Comparison of ENCODE assay signal across 1 cellular context in the genomic region with DNA sequence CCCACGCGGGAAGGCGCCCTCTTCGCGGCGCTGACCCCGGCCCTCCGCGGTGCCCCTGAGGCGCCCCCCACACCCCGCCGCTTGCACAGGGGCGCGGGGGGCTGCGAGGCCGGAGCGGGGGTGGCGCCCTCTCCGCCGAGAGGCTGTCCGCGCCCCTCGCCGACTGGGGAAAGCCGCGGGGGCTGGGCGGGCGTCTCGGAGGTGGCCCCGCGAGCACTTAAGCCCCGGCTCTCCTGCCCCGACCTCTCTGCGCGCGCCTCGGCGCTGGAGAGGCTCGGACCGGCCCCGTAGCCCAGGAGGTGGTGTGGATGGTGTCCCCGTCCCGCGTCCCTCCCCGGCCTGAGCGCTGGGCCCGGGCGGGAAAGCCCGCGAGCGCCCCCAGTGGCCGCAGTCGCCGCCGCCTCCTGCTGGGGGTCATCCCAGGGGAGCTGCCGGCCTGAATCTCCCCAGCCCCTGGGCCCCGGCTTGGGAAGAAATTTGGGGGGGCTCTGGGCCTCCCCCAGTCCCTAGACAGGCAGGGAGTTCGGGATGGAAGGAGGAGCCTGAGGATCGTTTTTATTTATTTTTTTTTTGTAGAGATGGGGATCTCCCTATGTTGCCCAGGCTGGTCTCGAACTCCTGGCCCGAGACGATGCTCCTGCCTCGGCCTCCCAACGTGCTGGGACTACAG.
TF ChIP-seq lines count a peak whose summit lies in the region.

No MANE protein-coding gene starts in this region.

TF ChIP-seq in K562, 482 proteins besides CTCF, POLR2A, EP300 and RAD21 (continued from another document and continues in another):
- TF ChIP-seq ILF3 (IDR thresholded peaks at IDR 0.05; ENCODE audit: borderline replicate concordance), result no peak
- TF ChIP-seq ZNF175 (CRISPR knock-in tag; IDR thresholded peaks at IDR 0.05; ENCODE audit: low read depth), result no peak
- no peak for TF ChIP-seq TFAM (CRISPR knock-in tag; conservative IDR thresholded peaks at IDR 0.05)
- TF ChIP-seq, protein P1, sequence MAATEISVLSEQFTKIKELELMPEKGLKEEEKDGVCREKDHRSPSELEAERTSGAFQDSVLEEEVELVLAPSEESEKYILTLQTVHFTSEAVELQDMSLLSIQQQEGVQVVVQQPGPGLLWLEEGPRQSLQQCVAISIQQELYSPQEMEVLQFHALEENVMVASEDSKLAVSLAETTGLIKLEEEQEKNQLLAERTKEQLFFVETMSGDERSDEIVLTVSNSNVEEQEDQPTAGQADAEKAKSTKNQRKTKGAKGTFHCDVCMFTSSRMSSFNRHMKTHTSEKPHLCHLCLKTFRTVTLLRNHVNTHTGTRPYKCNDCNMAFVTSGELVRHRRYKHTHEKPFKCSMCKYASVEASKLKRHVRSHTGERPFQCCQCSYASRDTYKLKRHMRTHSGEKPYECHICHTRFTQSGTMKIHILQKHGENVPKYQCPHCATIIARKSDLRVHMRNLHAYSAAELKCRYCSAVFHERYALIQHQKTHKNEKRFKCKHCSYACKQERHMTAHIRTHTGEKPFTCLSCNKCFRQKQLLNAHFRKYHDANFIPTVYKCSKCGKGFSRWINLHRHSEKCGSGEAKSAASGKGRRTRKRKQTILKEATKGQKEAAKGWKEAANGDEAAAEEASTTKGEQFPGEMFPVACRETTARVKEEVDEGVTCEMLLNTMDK (IDR thresholded peaks at IDR 0.05; ENCODE audit: borderline replicate concordance, insufficient read depth, low read depth, low read length, poor library complexity, severe bottlenecking), result peak; percentile 68
- TF ChIP-seq, protein P2, sequence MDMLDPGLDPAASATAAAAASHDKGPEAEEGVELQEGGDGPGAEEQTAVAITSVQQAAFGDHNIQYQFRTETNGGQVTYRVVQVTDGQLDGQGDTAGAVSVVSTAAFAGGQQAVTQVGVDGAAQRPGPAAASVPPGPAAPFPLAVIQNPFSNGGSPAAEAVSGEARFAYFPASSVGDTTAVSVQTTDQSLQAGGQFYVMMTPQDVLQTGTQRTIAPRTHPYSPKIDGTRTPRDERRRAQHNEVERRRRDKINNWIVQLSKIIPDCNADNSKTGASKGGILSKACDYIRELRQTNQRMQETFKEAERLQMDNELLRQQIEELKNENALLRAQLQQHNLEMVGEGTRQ (CRISPR knock-in tag; IDR thresholded peaks at IDR 0.05), result no peak
- TF ChIP-seq RBM39 (optimal IDR thresholded peaks at IDR 0.05; ENCODE audit: low read depth, low read length), result no peak
- TF ChIP-seq C11orf30 (IDR thresholded peaks at IDR 0.05; ENCODE audit: low read depth), result no peak
- TF ChIP-seq, protein P3, sequence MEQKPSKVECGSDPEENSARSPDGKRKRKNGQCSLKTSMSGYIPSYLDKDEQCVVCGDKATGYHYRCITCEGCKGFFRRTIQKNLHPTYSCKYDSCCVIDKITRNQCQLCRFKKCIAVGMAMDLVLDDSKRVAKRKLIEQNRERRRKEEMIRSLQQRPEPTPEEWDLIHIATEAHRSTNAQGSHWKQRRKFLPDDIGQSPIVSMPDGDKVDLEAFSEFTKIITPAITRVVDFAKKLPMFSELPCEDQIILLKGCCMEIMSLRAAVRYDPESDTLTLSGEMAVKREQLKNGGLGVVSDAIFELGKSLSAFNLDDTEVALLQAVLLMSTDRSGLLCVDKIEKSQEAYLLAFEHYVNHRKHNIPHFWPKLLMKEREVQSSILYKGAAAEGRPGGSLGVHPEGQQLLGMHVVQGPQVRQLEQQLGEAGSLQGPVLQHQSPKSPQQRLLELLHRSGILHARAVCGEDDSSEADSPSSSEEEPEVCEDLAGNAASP (IDR thresholded peaks at IDR 0.05), result no peak
- TF ChIP-seq ZNF253 (CRISPR knock-in tag; conservative IDR thresholded peaks at IDR 0.05), result no peak
- peak; percentile 18; the same call in 1 of the 2 replicates for TF ChIP-seq ZSCAN29 (IDR thresholded peaks at IDR 0.05)
- TF ChIP-seq, protein P4, sequence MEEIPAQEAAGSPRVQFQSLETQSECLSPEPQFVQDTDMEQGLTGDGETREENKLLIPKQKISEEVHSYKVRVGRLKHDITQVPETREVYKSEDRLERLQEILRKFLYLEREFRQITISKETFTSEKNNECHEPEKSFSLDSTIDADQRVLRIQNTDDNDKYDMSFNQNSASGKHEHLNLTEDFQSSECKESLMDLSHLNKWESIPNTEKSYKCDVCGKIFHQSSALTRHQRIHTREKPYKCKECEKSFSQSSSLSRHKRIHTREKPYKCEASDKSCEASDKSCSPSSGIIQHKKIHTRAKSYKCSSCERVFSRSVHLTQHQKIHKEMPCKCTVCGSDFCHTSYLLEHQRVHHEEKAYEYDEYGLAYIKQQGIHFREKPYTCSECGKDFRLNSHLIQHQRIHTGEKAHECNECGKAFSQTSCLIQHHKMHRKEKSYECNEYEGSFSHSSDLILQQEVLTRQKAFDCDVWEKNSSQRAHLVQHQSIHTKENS (CRISPR knock-in tag; IDR thresholded peaks at IDR 0.05), result no peak
- TF ChIP-seq FOXJ2 (tag; IDR thresholded peaks at IDR 0.05), result no peak
- peak; percentile 50 for TF ChIP-seq PCBP1 (IDR thresholded peaks at IDR 0.05; ENCODE audit: low read depth, low read length, poor library complexity, severe bottlenecking)
- TF ChIP-seq, protein P5, sequence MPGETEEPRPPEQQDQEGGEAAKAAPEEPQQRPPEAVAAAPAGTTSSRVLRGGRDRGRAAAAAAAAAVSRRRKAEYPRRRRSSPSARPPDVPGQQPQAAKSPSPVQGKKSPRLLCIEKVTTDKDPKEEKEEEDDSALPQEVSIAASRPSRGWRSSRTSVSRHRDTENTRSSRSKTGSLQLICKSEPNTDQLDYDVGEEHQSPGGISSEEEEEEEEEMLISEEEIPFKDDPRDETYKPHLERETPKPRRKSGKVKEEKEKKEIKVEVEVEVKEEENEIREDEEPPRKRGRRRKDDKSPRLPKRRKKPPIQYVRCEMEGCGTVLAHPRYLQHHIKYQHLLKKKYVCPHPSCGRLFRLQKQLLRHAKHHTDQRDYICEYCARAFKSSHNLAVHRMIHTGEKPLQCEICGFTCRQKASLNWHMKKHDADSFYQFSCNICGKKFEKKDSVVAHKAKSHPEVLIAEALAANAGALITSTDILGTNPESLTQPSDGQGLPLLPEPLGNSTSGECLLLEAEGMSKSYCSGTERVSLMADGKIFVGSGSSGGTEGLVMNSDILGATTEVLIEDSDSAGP (CRISPR knock-in tag; IDR thresholded peaks at IDR 0.05), result no peak
- TF ChIP-seq XRCC3 (IDR thresholded peaks at IDR 0.05), result no peak
- TF ChIP-seq NR2C2 (CRISPR knock-in tag; IDR thresholded peaks at IDR 0.05), result peak; percentile 15; the same call in 1 of the 2 replicates
- no peak for TF ChIP-seq NR2C2 (tag; IDR thresholded peaks at IDR 0.05)
- TF ChIP-seq POLR2G (IDR thresholded peaks at IDR 0.05; ENCODE audit: low read depth, low read length), result peak; percentile 93
- no peak for TF ChIP-seq ZNF707 (CRISPR knock-in tag; conservative IDR thresholded peaks at IDR 0.05)
- TF ChIP-seq, protein P6, sequence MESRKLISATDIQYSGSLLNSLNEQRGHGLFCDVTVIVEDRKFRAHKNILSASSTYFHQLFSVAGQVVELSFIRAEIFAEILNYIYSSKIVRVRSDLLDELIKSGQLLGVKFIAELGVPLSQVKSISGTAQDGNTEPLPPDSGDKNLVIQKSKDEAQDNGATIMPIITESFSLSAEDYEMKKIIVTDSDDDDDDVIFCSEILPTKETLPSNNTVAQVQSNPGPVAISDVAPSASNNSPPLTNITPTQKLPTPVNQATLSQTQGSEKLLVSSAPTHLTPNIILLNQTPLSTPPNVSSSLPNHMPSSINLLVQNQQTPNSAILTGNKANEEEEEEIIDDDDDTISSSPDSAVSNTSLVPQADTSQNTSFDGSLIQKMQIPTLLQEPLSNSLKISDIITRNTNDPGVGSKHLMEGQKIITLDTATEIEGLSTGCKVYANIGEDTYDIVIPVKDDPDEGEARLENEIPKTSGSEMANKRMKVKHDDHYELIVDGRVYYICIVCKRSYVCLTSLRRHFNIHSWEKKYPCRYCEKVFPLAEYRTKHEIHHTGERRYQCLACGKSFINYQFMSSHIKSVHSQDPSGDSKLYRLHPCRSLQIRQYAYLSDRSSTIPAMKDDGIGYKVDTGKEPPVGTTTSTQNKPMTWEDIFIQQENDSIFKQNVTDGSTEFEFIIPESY (CRISPR knock-in tag; IDR thresholded peaks at IDR 0.05), result peak; percentile 87
- TF ChIP-seq FOXA1 (IDR thresholded peaks at IDR 0.05; ENCODE audit: borderline replicate concordance), result no peak
- TF ChIP-seq PML (IDR thresholded peaks at IDR 0.05; ENCODE audit: low read length), result no peak
- no peak for TF ChIP-seq TAL1 (IDR thresholded peaks at IDR 0.05)
- no peak for TF ChIP-seq PHTF2 (CRISPR knock-in tag; IDR thresholded peaks at IDR 0.05)
- peak; percentile 39; the same call in 1 of the 2 replicates for TF ChIP-seq SUPT5H (IDR thresholded peaks at IDR 0.05)
- TF ChIP-seq TARDBP (IDR thresholded peaks at IDR 0.05), result peak; percentile 62; the same call in 1 of the 2 replicates
- TF ChIP-seq, protein P7, sequence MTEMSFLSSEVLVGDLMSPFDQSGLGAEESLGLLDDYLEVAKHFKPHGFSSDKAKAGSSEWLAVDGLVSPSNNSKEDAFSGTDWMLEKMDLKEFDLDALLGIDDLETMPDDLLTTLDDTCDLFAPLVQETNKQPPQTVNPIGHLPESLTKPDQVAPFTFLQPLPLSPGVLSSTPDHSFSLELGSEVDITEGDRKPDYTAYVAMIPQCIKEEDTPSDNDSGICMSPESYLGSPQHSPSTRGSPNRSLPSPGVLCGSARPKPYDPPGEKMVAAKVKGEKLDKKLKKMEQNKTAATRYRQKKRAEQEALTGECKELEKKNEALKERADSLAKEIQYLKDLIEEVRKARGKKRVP (CRISPR knock-in tag; IDR thresholded peaks at IDR 0.05), result no peak
- no peak for TF ChIP-seq GABPB2 (CRISPR knock-in tag; conservative IDR thresholded peaks at IDR 0.05)
- no peak for TF ChIP-seq ZNF77 (CRISPR knock-in tag; IDR thresholded peaks at IDR 0.05)
- no peak for TF ChIP-seq ZNF668 (CRISPR knock-in tag; IDR thresholded peaks at IDR 0.05)
- TF ChIP-seq, protein P8, sequence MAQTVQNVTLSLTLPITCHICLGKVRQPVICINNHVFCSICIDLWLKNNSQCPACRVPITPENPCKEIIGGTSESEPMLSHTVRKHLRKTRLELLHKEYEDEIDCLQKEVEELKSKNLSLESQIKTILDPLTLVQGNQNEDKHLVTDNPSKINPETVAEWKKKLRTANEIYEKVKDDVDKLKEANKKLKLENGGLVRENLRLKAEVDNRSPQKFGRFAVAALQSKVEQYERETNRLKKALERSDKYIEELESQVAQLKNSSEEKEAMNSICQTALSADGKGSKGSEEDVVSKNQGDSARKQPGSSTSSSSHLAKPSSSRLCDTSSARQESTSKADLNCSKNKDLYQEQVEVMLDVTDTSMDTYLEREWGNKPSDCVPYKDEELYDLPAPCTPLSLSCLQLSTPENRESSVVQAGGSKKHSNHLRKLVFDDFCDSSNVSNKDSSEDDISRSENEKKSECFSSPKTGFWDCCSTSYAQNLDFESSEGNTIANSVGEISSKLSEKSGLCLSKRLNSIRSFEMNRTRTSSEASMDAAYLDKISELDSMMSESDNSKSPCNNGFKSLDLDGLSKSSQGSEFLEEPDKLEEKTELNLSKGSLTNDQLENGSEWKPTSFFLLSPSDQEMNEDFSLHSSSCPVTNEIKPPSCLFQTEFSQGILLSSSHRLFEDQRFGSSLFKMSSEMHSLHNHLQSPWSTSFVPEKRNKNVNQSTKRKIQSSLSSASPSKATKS (CRISPR knock-in tag; IDR thresholded peaks at IDR 0.05), result no peak
- TF ChIP-seq MED1 (CRISPR knock-in tag; IDR thresholded peaks at IDR 0.05; ENCODE audit: borderline replicate concordance), result no peak
- no peak for TF ChIP-seq ZNF764 (CRISPR knock-in tag; IDR thresholded peaks at IDR 0.05; ENCODE audit: low read depth)
- peak; percentile 55; the same call in 1 of the 2 replicates for TF ChIP-seq PHF8 (IDR thresholded peaks at IDR 0.05; ENCODE audit: borderline replicate concordance, low read length)
- no peak for TF ChIP-seq ZNF584 (CRISPR knock-in tag; IDR thresholded peaks at IDR 0.05; ENCODE audit: low read depth)
- no peak for TF ChIP-seq ZNF354B (CRISPR knock-in tag; IDR thresholded peaks at IDR 0.05)
